14 cellular contexts compared by ENCODE assay signal in genomic region chr6:39280247-39280731, GRCh38. TPM values are rescaled to one million over a fixed set of nuclear protein-coding genes. Genes with fewer than 3 reads are reported as not detected.
DNase-seq lines count a peak whose midpoint lies in the region; ATAC-seq, FAIRE-seq and TF ChIP-seq lines count a peak whose summit lies in the region.
"Had no signal": no experiment of that assay in that cellular context is flagged by ENCODE, and none has a peak within 500 bp of the region (broad histone marks: within the 10 kb centered on the region; RNA-seq: fewer than 3 reads in every experiment).

No MANE protein-coding gene starts in this region.

- no peaks in the 10 kb centered on the region for H3K9me1 ChIP-seq in K562 (ENCODE audit: control insufficient read depth, insufficient read depth, low read length)

- CTCF ChIA-PET in A549 (lab: Yijun Ruan, JAX) (interaction anchor here (1.6 kb wide), 1 partner anchor 22 kb away, joined by 4 read pairs; no protein-coding TSS in a partner anchor), K562 (lab: Yijun Ruan, JAX; ENCODE audit: low intra/inter-chr PET ratio) (no interaction called here)

- H3K27me3 ChIP-seq in H7 (ENCODE audit: control insufficient read depth, insufficient read depth, low read length) = no peaks in the 10 kb centered on the region
- peaks cover 39 to 66% of the 10 kb centered on the region in 2 experiments for H3K27me3 ChIP-seq in K562 (ENCODE audit: control insufficient read depth in 2 of 2, insufficient read depth in 2 of 2, low read length in 2 of 2)
- no peaks in the 10 kb centered on the region for H3K27me3 ChIP-seq in MM.1S (replicated peaks; ENCODE audit: insufficient read depth, low read length)
- H3K27me3 ChIP-seq: neutrophil, uterus had no signal

- POLR2A ChIA-PET in A549 (lab: Yijun Ruan, JAX) = no interaction called here
- POLR2A ChIA-PET in K562 (lab: Yijun Ruan, JAX) = interaction anchor here (0.5 to 1.7 kb wide), 5 partner anchors 11 to 112 kb away, joined by 3 to 5 read pairs (median 3); no protein-coding TSS in a partner anchor

- no peaks in the 10 kb centered on the region for H3K9me2 ChIP-seq in MM.1S (replicated peaks; ENCODE audit: insufficient read depth, low read length)

- in situ Hi-C loops in K562 (cut with MboI) = no loop called here

- no peaks in the 10 kb centered on the region for H3K9me3 ChIP-seq in A549
- H3K9me3 ChIP-seq in K562 (replicated peaks; ENCODE audit: control insufficient read depth, insufficient read depth, low read depth, low read length) = no peaks in the 10 kb centered on the region
- no peaks in the 10 kb centered on the region for H3K9me3 ChIP-seq in MM.1S (replicated peaks; ENCODE audit: insufficient read depth, low read length)
- H3K9me3 ChIP-seq: neutrophil, uterus had no signal

- peak; percentile 79 to 82 for ATAC-seq in A549
- peak; percentile 67 for ATAC-seq in K562
- peak; percentile 64 for ATAC-seq in left lobe of liver
- ATAC-seq in GM19452 (IDR thresholded peaks at IDR 0.05; ENCODE audit: unreplicated experiment) = no peak

- no peaks in the 10 kb centered on the region for H3K36me3 ChIP-seq in H7 (replicated peaks; ENCODE audit: control insufficient read depth, insufficient read depth, low read length)
- no peaks in the 10 kb centered on the region for H3K36me3 ChIP-seq in K562 (ENCODE audit: control insufficient read depth, insufficient read depth, low read length)
- no peaks in the 10 kb centered on the region for H3K36me3 ChIP-seq in MM.1S (replicated peaks; ENCODE audit: insufficient read depth, low read length)
- H3K36me3 ChIP-seq: neutrophil, uterus had no signal

- H3K9ac ChIP-seq in K562 (ENCODE audit: insufficient read depth in 1 of 2, low read depth in 2 of 2, low read length in 2 of 2) (no peak overlapping the region), MM.1S (ENCODE audit: low read length) (no peak overlapping the region)
- H3K9ac ChIP-seq: KMS-11 had no signal

- BruUV-seq in K562 (replicated peaks; lab: Mats Ljungman, UMichigan) = no TSS peak

- no peak overlapping the region for H2AFZ ChIP-seq in K562 (ENCODE audit: low read depth, low read length)
- no peak overlapping the region for H2AFZ ChIP-seq in MM.1S (ENCODE audit: low read length)

- TF ChIP-seq EP300 in A549 (IDR thresholded peaks at IDR 0.05) (no peak), K562 (IDR thresholded peaks at IDR 0.05; ENCODE audit: low read length) (no peak)

- intact Hi-C loops in K562 (cut with micrococcal nuclease) = no loop called here

- TF ChIP-seq CTCF in A549 (IDR thresholded peaks at IDR 0.05) = no peak
- no peak for TF ChIP-seq CTCF in K562 (IDR thresholded peaks at IDR 0.05 in 2 of 3, conservative IDR thresholded peaks at IDR 0.05 in 1 of 3; ENCODE audit: insufficient read depth in 2 of 3, low read depth in 1 of 3, low read length in 3 of 3)
- no peak for TF ChIP-seq CTCF in MM.1S (IDR thresholded peaks at IDR 0.05; ENCODE audit: low read length)

- no peak overlapping the region for H3K4me3 ChIP-seq in A549
- no peak overlapping the region for H3K4me3 ChIP-seq in H7 (ENCODE audit: insufficient read depth, low read depth, low read length)
- H3K4me3 ChIP-seq in K562 = no peak overlapping the region
- H3K4me3 ChIP-seq in MM.1S (ENCODE audit: low read length) = no peak overlapping the region
- H3K4me3 ChIP-seq: uterus had no signal

- H3F3A ChIP-seq in MM.1S (ENCODE audit: insufficient read depth, low read length) = no peaks in the 10 kb centered on the region

- no peaks in the 10 kb centered on the region for H3K79me2 ChIP-seq in K562 (ENCODE audit: control insufficient read depth, insufficient read depth, low read length)
- H3K79me2 ChIP-seq in MM.1S (ENCODE audit: low read length) = no peaks in the 10 kb centered on the region

- peak; percentile 21 to 44 for DNase-seq in A549 (ENCODE audit: low read depth in 1 of 2, low spot score in 1 of 2)
- DNase-seq in H7 = peak; percentile 42
- DNase-seq in K562 (ENCODE audit: extremely low read depth in 1 of 4, low spot score in 3 of 4) = peak in 3 of 4 experiments; percentile 16 to 42 (median 39)
- DNase-seq in left lobe of liver (ENCODE audit: low spot score) = peak; percentile 90
- no peak for DNase-seq in NCI-H524 (lab: John Stamatoyannopoulos, UW)
- DNase-seq in MM.1S = no peak
- no peak for DNase-seq in nucleus accumbens (lab: John Stamatoyannopoulos, UW)
- DNase-seq: activated T-cell treated with anti-CD3 and anti-CD28 coated beads, Interleukin-2, amount 50 U/mL, for 48 hours; AML-193; NK-92 treated with Interleukin-12 subunit alpha and Interleukin-12 subunit beta, amount 100 ng/mL, for 24 hours; uterus had no signal

- no peak for TF ChIP-seq RAD21 in A549 (conservative IDR thresholded peaks at IDR 0.05 in 1 of 2, IDR thresholded peaks at IDR 0.05 in 1 of 2)
- TF ChIP-seq RAD21 in K562 (CRISPR knock-in tag; conservative IDR thresholded peaks at IDR 0.05 in 1 of 2, IDR thresholded peaks at IDR 0.05 in 1 of 2) = no peak

- H3K4me2 ChIP-seq in A549 (peak overlapping the region; percentile 48; the same call in 2 of the 3 replicates), K562 (ENCODE audit: insufficient read depth, low read length) (no peak overlapping the region), MM.1S (ENCODE audit: low read depth, low read length) (no peak overlapping the region)
- H3K4me2 ChIP-seq: KMS-11 had no signal

- TF ChIP-seq POLR2A in A549 (IDR thresholded peaks at IDR 0.05; ENCODE audit: low read length) = no peak
- no peak for TF ChIP-seq POLR2A in K562 (conservative IDR thresholded peaks at IDR 0.05)

- H3K27ac ChIP-seq in A549 (peak overlapping the region; percentile 11 to 75; a peak in 5 of 6 replicates), K562 (ENCODE audit: extremely low read depth, low read depth, low read length) (no peak overlapping the region), MM.1S (ENCODE audit: low read length) (no peak overlapping the region)
- H3K27ac ChIP-seq: KMS-11, neutrophil, uterus had no signal

- H4K20me1 ChIP-seq in K562 (replicated peaks; ENCODE audit: control insufficient read depth, insufficient read depth, low read length) (no peaks in the 10 kb centered on the region; the same call in 1 of the 2 replicates), MM.1S (ENCODE audit: insufficient read depth, low read length) (no peaks in the 10 kb centered on the region)

- FAIRE-seq in A549 (lab: Jason Lieb, UNC) (no peak), K562 (lab: Jason Lieb, UNC) (no peak)

- H3K4me1 ChIP-seq in A549 (peaks cover 9% of the 10 kb centered on the region), K562 (replicated peaks in 1 of 2; ENCODE audit: control insufficient read depth in 2 of 2, insufficient read depth in 2 of 2, low read length in 2 of 2) (peaks cover 0 to 5% of the 10 kb centered on the region in 2 experiments; a peak in 1 of 5 replicates), MM.1S (ENCODE audit: low read length) (no peaks in the 10 kb centered on the region)
- H3K4me1 ChIP-seq: uterus had no signal

- WGBS in A549 (ENCODE audit: missing lambda C conversion rate) = 20% methylated on average over 7 of the region's 8 CpGs
- 0% methylated on average over 8 of the region's 8 CpGs for WGBS in K562 (ENCODE audit: insufficient coverage, low coverage, missing lambda C conversion rate)

RNA-seq across cellular contexts. Expression of gene KCNK17, which starts 33.9 kb away (rescaled TPM):
- not detected in 2 replicates for polyA plus RNA-seq in A549 (2011; rRNA removed)
- polyA plus RNA-seq in A549 (2012; cell fraction: cytosol; rRNA removed) = not detected in 2 replicates
- not detected in 2 replicates for polyA plus RNA-seq in A549 (2012; cell fraction: nucleus; rRNA removed)
- polyA plus RNA-seq in A549 (2017; fragmentation: RNase III; extraction: RNeasy Plus Mini Kit Qiagen cat#74134 plus additional on column Dnase treatment) = not detected in 3 replicates
- not detected in 2 replicates for polyA minus RNA-seq in A549 (2011; rRNA and poly(A)+ RNA removed)
- total RNA-seq in H7 (2014; rRNA removed; shearing (Covaris generic)) = 1.1 and 1.4 TPM in 2 replicates
- total RNA-seq in K562 (2011; cell fraction: chromatin; rRNA removed; ENCODE audit: low replicate concordance) = not detected in 2 replicates
- total RNA-seq in K562 (2011; cell fraction: nucleolus; rRNA removed) = not detected in 2 replicates
- not detected in 2 replicates for total RNA-seq in K562 (2011; cell fraction: nucleoplasm; rRNA removed)
- total RNA-seq in K562 (2014; rRNA removed) = not detected in 2 replicates
- total RNA-seq in K562 (2014; rRNA removed; fragmentation: Illumina TruSeq; extraction: Trizol) = not detected in 2 replicates
- total RNA-seq in K562 (2015; rRNA removed; fragmentation: Illumina TruSeq; extraction: Trizol) = not detected in 2 replicates
- total RNA-seq in K562 (2021) = not detected in 2 replicates
- not detected in 2 replicates for polyA plus RNA-seq in K562 (2011; rRNA removed)
- polyA plus RNA-seq in K562 (2011; cell fraction: cytosol; rRNA removed) = not detected in 2 replicates
- polyA plus RNA-seq in K562 (2011; cell fraction: nucleus; rRNA removed) = not detected in 2 replicates
- not detected in 2 replicates for polyA plus RNA-seq in K562 (2012)
- polyA plus RNA-seq in K562 (2014; fragmentation: Illumina TruSeq; extraction: Trizol) = not detected in 2 replicates
- not detected for polyA plus RNA-seq in K562 (2014; fragmentation: Nextera tagmentation; extraction: Ambion mirVana)
- polyA plus RNA-seq in K562 (2014; rRNA removed) = not detected in 2 replicates
- not detected in 2 replicates for polyA minus RNA-seq in K562 (2011; rRNA and poly(A)+ RNA removed)
- polyA minus RNA-seq in K562 (2011; cell fraction: cytosol; rRNA and poly(A)+ RNA removed) = not detected in 2 replicates
- not detected in 2 replicates for polyA minus RNA-seq in K562 (2011; cell fraction: nucleus; rRNA and poly(A)+ RNA removed)
- 1.2 TPM for total RNA-seq in left lobe of liver

RNA-seq across cellular contexts. Expression of gene KCNK16, which starts 42.2 kb away (rescaled TPM):
- polyA plus RNA-seq in A549 (2011; rRNA removed) (not detected in 2 replicates), A549 (2017; fragmentation: RNase III; extraction: RNeasy Plus Mini Kit Qiagen cat#74134 plus additional on column Dnase treatment) (not detected in 3 replicates), K562 (2011; rRNA removed) (not detected in 2 replicates), K562 (2014; fragmentation: Illumina TruSeq; extraction: Trizol) (not detected in 2 replicates), K562 (2014; fragmentation: Nextera tagmentation; extraction: Ambion mirVana) (not detected), K562 (2014; rRNA removed) (not detected in 2 replicates)
- not detected in 2 replicates for polyA plus RNA-seq in A549 (2012; cell fraction: cytosol; rRNA removed)
- not detected in 2 replicates for polyA plus RNA-seq in A549 (2012; cell fraction: nucleus; rRNA removed)
- not detected in 2 replicates for polyA minus RNA-seq in A549 (2011; rRNA and poly(A)+ RNA removed)
- not detected in 2 replicates for total RNA-seq in H7 (2014; rRNA removed; shearing (Covaris generic))
- total RNA-seq in K562 (2011; cell fraction: chromatin; rRNA removed; ENCODE audit: low replicate concordance) = not detected in 2 replicates
- not detected in 2 replicates for total RNA-seq in K562 (2011; cell fraction: nucleolus; rRNA removed)
- not detected in 2 replicates for total RNA-seq in K562 (2011; cell fraction: nucleoplasm; rRNA removed)
- total RNA-seq in K562 (2014; rRNA removed) (not detected in 2 replicates), K562 (2014; rRNA removed; fragmentation: Illumina TruSeq; extraction: Trizol) (not detected in 2 replicates), K562 (2015; rRNA removed; fragmentation: Illumina TruSeq; extraction: Trizol) (not detected in 2 replicates), K562 (2021) (not detected in 2 replicates), left lobe of liver (not detected)
- polyA plus RNA-seq in K562 (2011; cell fraction: cytosol; rRNA removed) = not detected in 2 replicates
- not detected in 2 replicates for polyA plus RNA-seq in K562 (2011; cell fraction: nucleus; rRNA removed)
- polyA plus RNA-seq in K562 (2012) = not detected in 2 replicates
- not detected in 2 replicates for polyA minus RNA-seq in K562 (2011; rRNA and poly(A)+ RNA removed)
- polyA minus RNA-seq in K562 (2011; cell fraction: cytosol; rRNA and poly(A)+ RNA removed) = not detected in 2 replicates
- polyA minus RNA-seq in K562 (2011; cell fraction: nucleus; rRNA and poly(A)+ RNA removed) = not detected in 2 replicates
- total RNA-seq: uterus had no signal

RNA-seq across cellular contexts. Expression of gene KCNK5, which starts 51.0 kb away (rescaled TPM):
- 1.4 and 1.5 TPM in 2 replicates for polyA plus RNA-seq in A549 (2011; rRNA removed)
- polyA plus RNA-seq in A549 (2012; cell fraction: cytosol; rRNA removed) = 1.0 and 1.4 TPM in 2 replicates
- 2.5 and 2.6 TPM in 2 replicates for polyA plus RNA-seq in A549 (2012; cell fraction: nucleus; rRNA removed)
- polyA plus RNA-seq in A549 (2017; fragmentation: RNase III; extraction: RNeasy Plus Mini Kit Qiagen cat#74134 plus additional on column Dnase treatment) = 1.5 to 2.3 TPM (median 1.8 TPM) in 3 replicates
- 3.2 and 3.6 TPM in 2 replicates for polyA minus RNA-seq in A549 (2011; rRNA and poly(A)+ RNA removed)
- total RNA-seq in H7 (2014; rRNA removed; shearing (Covaris generic)) = 23.8 and 30.1 TPM in 2 replicates
- 39.4 and 105 TPM in 2 replicates for total RNA-seq in K562 (2011; cell fraction: chromatin; rRNA removed; ENCODE audit: low replicate concordance)
- total RNA-seq in K562 (2011; cell fraction: nucleolus; rRNA removed) = 101 and 127 TPM in 2 replicates
- 65.7 and 73.6 TPM in 2 replicates for total RNA-seq in K562 (2011; cell fraction: nucleoplasm; rRNA removed)
- 35.5 and 38.0 TPM in 2 replicates for total RNA-seq in K562 (2014; rRNA removed)
- 12.7 and 15.0 TPM in 2 replicates for total RNA-seq in K562 (2014; rRNA removed; fragmentation: Illumina TruSeq; extraction: Trizol)
- 26.1 and 27.1 TPM in 2 replicates for total RNA-seq in K562 (2015; rRNA removed; fragmentation: Illumina TruSeq; extraction: Trizol)
- total RNA-seq in K562 (2021) = 41.6 and 45.8 TPM in 2 replicates
- polyA plus RNA-seq in K562 (2011; rRNA removed) = 17.5 and 24.6 TPM in 2 replicates
- 21.1 and 29.2 TPM in 2 replicates for polyA plus RNA-seq in K562 (2011; cell fraction: cytosol; rRNA removed)
- 43.7 and 67.2 TPM in 2 replicates for polyA plus RNA-seq in K562 (2011; cell fraction: nucleus; rRNA removed)
- 31.4 and 32.9 TPM in 2 replicates for polyA plus RNA-seq in K562 (2012)
- 25.8 and 31.8 TPM in 2 replicates for polyA plus RNA-seq in K562 (2014; fragmentation: Illumina TruSeq; extraction: Trizol)
- 1 to 10 TPM; 1.5 to 1.9 TPM for polyA plus RNA-seq in K562 (2014; fragmentation: Nextera tagmentation; extraction: Ambion mirVana)
- 25.6 and 31.5 TPM in 2 replicates for polyA plus RNA-seq in K562 (2014; rRNA removed)
- polyA minus RNA-seq in K562 (2011; rRNA and poly(A)+ RNA removed) = 19.7 and 25.9 TPM in 2 replicates
- polyA minus RNA-seq in K562 (2011; cell fraction: cytosol; rRNA and poly(A)+ RNA removed) = 29.4 and 31.6 TPM in 2 replicates
- polyA minus RNA-seq in K562 (2011; cell fraction: nucleus; rRNA and poly(A)+ RNA removed) = 22.3 and 24.7 TPM in 2 replicates
- 62.3 TPM for total RNA-seq in left lobe of liver

Comparison
In these comparisons a context has a peak if more than half of its experiments do, and no peak if none do; other contexts are left out.
1. DNase-seq: peak in A549 (2 of 2), H7 (single experiment), K562 (3 of 4) and left lobe of liver (single experiment); none in NCI-H524 (0 of 2), MM.1S (single experiment) and nucleus accumbens (0 of 56).
2. H3K27ac ChIP-seq: peak in A549 (2 of 2); none in K562 (single experiment) and MM.1S (single experiment).
3. Of the 35 proteins assayed by ChIP-seq in both K562 and A549: peak only in K562: KDM1A; only in A549: none; in both: none; in neither: 34.